Comparison of ENCODE assay signal across 8 cellular contexts in genomic region chr11:129279326-129280026, GRCh38.
DNase-seq lines count a peak whose midpoint lies in the region; ATAC-seq and TF ChIP-seq lines count a peak whose summit lies in the region.

No MANE protein-coding gene starts in this region.

- BruUV-seq in HCT116 (replicated peaks; lab: Mats Ljungman, UMichigan): no TSS peak

- ATAC-seq in HCT116: peak; percentile 87
- ATAC-seq in WTC11: peak; percentile 58
- no peak for ATAC-seq in HG02840 (IDR thresholded peaks at IDR 0.05; ENCODE audit: low FRiP score, unreplicated experiment)

- H3K36me3 ChIP-seq in HCT116 (ENCODE audit: control insufficient read depth in 1 of 2, insufficient read depth in 2 of 2, low read length in 2 of 2): no peaks in the 10 kb centered on the region
- no peaks in the 10 kb centered on the region for H3K36me3 ChIP-seq in spleen

- H3K27ac ChIP-seq in HCT116 (ENCODE audit: low read depth, low read length) (peak overlapping the region; percentile 61; the same call in 1 of the 2 replicates), spleen (peak overlapping the region in 6 of 8 donors; percentile 34 to 74 (median 44))

- H3K4me1 ChIP-seq in HCT116 (ENCODE audit: control insufficient read depth in 1 of 2, insufficient read depth in 2 of 2, low read length in 2 of 2): peaks cover 19 to 47% of the 10 kb centered on the region in 2 experiments
- H3K4me1 ChIP-seq in spleen: peaks cover 11 to 61% (median 33%) of the 10 kb centered on the region in 6 donors

- WGBS in spleen, 5 donors: 0 to 4% (median 1%) methylated on average over 42 to 103 of the region's 103 CpGs

- H3K27me3 Mint-ChIP-seq in WTC11 (ENCODE audit: low read depth): peaks cover 19% of the 10 kb centered on the region

- H3K9me2 ChIP-seq in HCT116 (ENCODE audit: insufficient read depth): no peaks in the 10 kb centered on the region

- TF ChIP-seq RAD21 in HCT116 (IDR thresholded peaks at IDR 0.05; ENCODE audit: low read depth): no peak

- no peak overlapping the region for H3K9ac ChIP-seq in HCT116 (ENCODE audit: low read length)

- no peaks in the 10 kb centered on the region for H3K9me3 Mint-ChIP-seq in WTC11

- POLR2A ChIA-PET in HCT116 (lab: Charles Lee): no interaction called here
- POLR2A ChIA-PET in WTC11 (lab: Charles Lee): interaction anchor here (0.6 kb wide), 1 partner anchor 22 kb away, joined by 5 read pairs; no protein-coding TSS in a partner anchor

- DNase-seq in DMS153 (lab: John Stamatoyannopoulos, UW) (peak; percentile 52), HCT116 (ENCODE audit: low read depth, low spot score) (peak; percentile 37), NCI-H1417 (lab: John Stamatoyannopoulos, UW) (peak; percentile 91 to 94 (median 93)), WTC11 (ENCODE audit: low spot score) (peak; percentile 72), cardiac fibroblast (ENCODE audit: low read depth in 2 of 2) (peak; percentile 69 to 86), islet precursor cell (peak; percentile 93), spleen (peak; percentile 94)

- H2AFZ ChIP-seq in HCT116 (ENCODE audit: low read depth, low read length, poor library complexity, severe bottlenecking): no peak overlapping the region

- no peaks in the 10 kb centered on the region for H3K27me3 ChIP-seq in HCT116 (ENCODE audit: insufficient read depth, low read length)
- H3K27me3 ChIP-seq in spleen (replicated peaks in 1 of 7): peaks cover 0 to 16% (median 0%) of the 10 kb centered on the region in 7 donors

- peaks cover 41% of the 10 kb centered on the region for H3K79me2 ChIP-seq in HCT116 (ENCODE audit: insufficient read depth, low read length)

- no peak for TF ChIP-seq POLR2A in HCT116 (IDR thresholded peaks at IDR 0.05; ENCODE audit: borderline replicate concordance, extremely low read depth, insufficient read depth, insufficient read length)
- TF ChIP-seq POLR2A in spleen (IDR thresholded peaks at IDR 0.05): no peak

- peak overlapping the region; percentile 69 for H3K4me3 Mint-ChIP-seq in WTC11

- H3K4me2 ChIP-seq in HCT116 (ENCODE audit: low read length): peak overlapping the region; percentile 47

- H3K4me3 ChIP-seq in HCT116 (replicated peaks in 1 of 2; ENCODE audit: low read depth in 1 of 2, low read length in 2 of 2) (peak overlapping the region in 1 of 2 experiments; percentile 26; a peak in 2 of 4 replicates), cardiac fibroblast (replicated peaks in 1 of 2; ENCODE audit: low read depth in 2 of 2, low read length in 2 of 2) (peak overlapping the region; percentile 65 to 66), spleen (peak overlapping the region; percentile 38 to 79 (median 53))

- RAD21 ChIA-PET in HCT116 (lab: Charles Lee; ENCODE audit: low non-redundant PET in 1 of 2, low total read pairs in 2 of 2, uncharacterized antibody in 2 of 2, unreplicated experiment in 2 of 2): no interaction called here

- H3K9me3 ChIP-seq in HCT116 (ENCODE audit: control insufficient read depth in 1 of 2, insufficient read depth in 1 of 2, low read depth in 1 of 2, low read length in 2 of 2): no peaks in the 10 kb centered on the region
- no peaks in the 10 kb centered on the region for H3K9me3 ChIP-seq in spleen

- CTCF ChIA-PET in HCT116 (lab: Charles Lee): no interaction called here
- CTCF ChIA-PET in WTC11 (lab: Charles Lee): interaction anchor here (1.5 kb wide), 1 partner anchor 52 kb away, joined by 4 read pairs; no protein-coding TSS in a partner anchor

- intact Hi-C loops in HCT116 (cut with micrococcal nuclease) (no loop called here), spleen (cut with DNase I; ENCODE audit: low total_unique reads) (no loop called here)

- H3K36me3 Mint-ChIP-seq in WTC11: no peaks in the 10 kb centered on the region

- H4K20me1 ChIP-seq in HCT116 (ENCODE audit: insufficient read depth): 0 out of 2 replicates have a peak, but pooled peaks cover 5% of the 10 kb centered on the region

- TF ChIP-seq CTCF in HCT116 (IDR thresholded peaks at IDR 0.05 in 2 of 3, conservative IDR thresholded peaks at IDR 0.05 in 1 of 3; ENCODE audit: borderline replicate concordance in 1 of 3, insufficient read depth in 1 of 3, low read depth in 2 of 3, low read length in 2 of 3) (no peak), WTC11 (IDR thresholded peaks at IDR 0.05) (no peak), cardiac fibroblast (IDR thresholded peaks at IDR 0.05; ENCODE audit: low read depth, low read length) (no peak), spleen (IDR thresholded peaks at IDR 0.05 in 8 of 11, conservative IDR thresholded peaks at IDR 0.05 in 3 of 11) (no peak)

- no peak overlapping the region for H3K27ac Mint-ChIP-seq in WTC11

- H3K4me1 Mint-ChIP-seq in WTC11: peaks cover 66% of the 10 kb centered on the region

TF ChIP-seq in HCT116, 20 proteins besides CTCF, POLR2A, EP300 and RAD21:
- TF ChIP-seq, protein P1, sequence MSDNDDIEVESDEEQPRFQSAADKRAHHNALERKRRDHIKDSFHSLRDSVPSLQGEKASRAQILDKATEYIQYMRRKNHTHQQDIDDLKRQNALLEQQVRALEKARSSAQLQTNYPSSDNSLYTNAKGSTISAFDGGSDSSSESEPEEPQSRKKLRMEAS (IDR thresholded peaks at IDR 0.05): peak; percentile 94
- peak; percentile 48 for TF ChIP-seq POLR2AphosphoS5 (IDR thresholded peaks at IDR 0.05; ENCODE audit: low read depth, low read length)
- TF ChIP-seq EGR1 (IDR thresholded peaks at IDR 0.05; ENCODE audit: low read depth): peak; percentile 56
- TF ChIP-seq ZFX (IDR thresholded peaks at IDR 0.05): peak; percentile 3; the same call in 1 of the 2 replicates
- TF ChIP-seq, protein P2, sequence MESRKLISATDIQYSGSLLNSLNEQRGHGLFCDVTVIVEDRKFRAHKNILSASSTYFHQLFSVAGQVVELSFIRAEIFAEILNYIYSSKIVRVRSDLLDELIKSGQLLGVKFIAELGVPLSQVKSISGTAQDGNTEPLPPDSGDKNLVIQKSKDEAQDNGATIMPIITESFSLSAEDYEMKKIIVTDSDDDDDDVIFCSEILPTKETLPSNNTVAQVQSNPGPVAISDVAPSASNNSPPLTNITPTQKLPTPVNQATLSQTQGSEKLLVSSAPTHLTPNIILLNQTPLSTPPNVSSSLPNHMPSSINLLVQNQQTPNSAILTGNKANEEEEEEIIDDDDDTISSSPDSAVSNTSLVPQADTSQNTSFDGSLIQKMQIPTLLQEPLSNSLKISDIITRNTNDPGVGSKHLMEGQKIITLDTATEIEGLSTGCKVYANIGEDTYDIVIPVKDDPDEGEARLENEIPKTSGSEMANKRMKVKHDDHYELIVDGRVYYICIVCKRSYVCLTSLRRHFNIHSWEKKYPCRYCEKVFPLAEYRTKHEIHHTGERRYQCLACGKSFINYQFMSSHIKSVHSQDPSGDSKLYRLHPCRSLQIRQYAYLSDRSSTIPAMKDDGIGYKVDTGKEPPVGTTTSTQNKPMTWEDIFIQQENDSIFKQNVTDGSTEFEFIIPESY (IDR thresholded peaks at IDR 0.05; ENCODE audit: extremely low read depth, insufficient replicate concordance, low read length): no peak
- no peak for TF ChIP-seq ZNF274 (IDR thresholded peaks at IDR 0.05; ENCODE audit: low read depth, low read length)
- no peak for TF ChIP-seq EZH2 (IDR thresholded peaks at IDR 0.05)
- TF ChIP-seq FOSL1 (IDR thresholded peaks at IDR 0.05; ENCODE audit: low read depth): no peak
- TF ChIP-seq CEBPB (IDR thresholded peaks at IDR 0.05; ENCODE audit: low read depth): no peak
- peak; percentile 64 for TF ChIP-seq CBX3 (IDR thresholded peaks at IDR 0.05; ENCODE audit: low read depth)

TF ChIP-seq in WTC11, 78 proteins besides CTCF, POLR2A, EP300 and RAD21 (continues in another document):
- TF ChIP-seq NFYB (CRISPR knock-in tag; conservative IDR thresholded peaks at IDR 0.05; ENCODE audit: low read depth): no peak
- no peak for TF ChIP-seq HMGXB4 (CRISPR knock-in tag; IDR thresholded peaks at IDR 0.05)
- no peak for TF ChIP-seq STAT6 (CRISPR knock-in tag; conservative IDR thresholded peaks at IDR 0.05; ENCODE audit: low read depth)
- TF ChIP-seq, protein P1 (CRISPR knock-in tag; IDR thresholded peaks at IDR 0.05): peak; percentile 89; the same call in 1 of the 2 replicates
- no peak for TF ChIP-seq RORB (CRISPR knock-in tag; IDR thresholded peaks at IDR 0.05)
- TF ChIP-seq SOX15 (CRISPR knock-in tag; IDR thresholded peaks at IDR 0.05): no peak
- no peak for TF ChIP-seq NR1H2 (CRISPR knock-in tag; IDR thresholded peaks at IDR 0.05)
- TF ChIP-seq ELF4 (CRISPR knock-in tag; IDR thresholded peaks at IDR 0.05; ENCODE audit: low read depth): 0 out of 2 replicates have a peak, but pooled peaks have one; percentile 31

Comparison
In these comparisons a context has a peak if more than half of its experiments do, and no peak if none do; other contexts are left out.
1. DNase-seq: peak in every context shown above with its lines; median percentile 94 in spleen; 93 in NCI-H1417; 93 in islet precursor cell; 78 in cardiac fibroblast; 72 in WTC11; 52 in DMS153; 37 in HCT116.